ENCODE assay signal across 8 cellular contexts in genomic region chr2:95076705-95077520, GRCh38. TPM values are rescaled to one million over a fixed set of nuclear protein-coding genes. Genes with fewer than 3 reads are reported as not detected.
A peak's percentile ranks its signal among the peaks of the same experiment; 100 is the strongest.
DNase-seq lines count a peak whose midpoint lies in the region; ATAC-seq and TF ChIP-seq lines count a peak whose summit lies in the region.

No MANE protein-coding gene starts in this region.

- no peaks in the 10 kb centered on the region for H3K36me3 Mint-ChIP-seq in neural crest cell (ENCODE audit: low read depth)

- no peak overlapping the region for H3K27ac ChIP-seq in OCI-LY3 (ENCODE audit: low read length)

- ATAC-seq in GM19351 (IDR thresholded peaks at IDR 0.05; ENCODE audit: unreplicated experiment) (peak; percentile 84), HG03571 (IDR thresholded peaks at IDR 0.05; ENCODE audit: unreplicated experiment) (peak; percentile 75)
- ATAC-seq in stimulated activated naive CD8-positive, alpha-beta T cell treated with anti-CD3 and anti-CD28 coated beads, Interleukin-15, amount 100 ng/mL, for 72 hours: peak; percentile 83

- H3K27me3 ChIP-seq in OCI-LY3 (ENCODE audit: low read depth, low read length): peaks cover 14% of the 10 kb centered on the region

- H3K27me3 Mint-ChIP-seq in neural crest cell (ENCODE audit: low read depth): peaks cover 39% of the 10 kb centered on the region
- no peaks in the 10 kb centered on the region for H3K27me3 Mint-ChIP-seq in stimulated activated naive CD8-positive, alpha-beta T cell treated with anti-CD3 and anti-CD28 coated beads, Interleukin-15, amount 100 ng/mL, for 72 hours

- H3K9me3 ChIP-seq in OCI-LY3 (ENCODE audit: insufficient read depth, low read length): no peaks in the 10 kb centered on the region

- peak overlapping the region; percentile 71 for H3K4me2 ChIP-seq in OCI-LY3 (ENCODE audit: low read length)

- DNase-seq in CD1c-positive myeloid dendritic cell (ENCODE audit: extremely low spot score) (peak; percentile 66), fibroblast of pulmonary artery (ENCODE audit: low read depth) (peak; percentile 50), neural crest cell (ENCODE audit: low read depth, low spot score) (peak; percentile 73)
- peak; percentile 82 to 92 for DNase-seq in activated T-helper 1 cell treated with anti-CD3 and anti-CD28 coated beads, Interleukin-2, amount 50 U/mL, for 16 hours (ENCODE audit: low read depth in 1 of 2, low spot score in 1 of 2)
- peak; percentile 92 to 95 for DNase-seq in stimulated activated naive CD8-positive, alpha-beta T cell treated with anti-CD3 and anti-CD28 coated beads, Interleukin-15, amount 100 ng/mL, for 72 hours

- peak; percentile 78 for TF ChIP-seq CTCF in OCI-LY3 (IDR thresholded peaks at IDR 0.05; ENCODE audit: low read depth, low read length)
- peak; percentile 86 for TF ChIP-seq CTCF in fibroblast of pulmonary artery (IDR thresholded peaks at IDR 0.05; ENCODE audit: low read length, missing control alignments)
- TF ChIP-seq CTCF in neural crest cell (conservative IDR thresholded peaks at IDR 0.05): peak; percentile 92

- H3K4me1 Mint-ChIP-seq in neural crest cell: peaks cover 19% of the 10 kb centered on the region
- peaks cover 78% of the 10 kb centered on the region for H3K4me1 Mint-ChIP-seq in stimulated activated naive CD8-positive, alpha-beta T cell treated with anti-CD3 and anti-CD28 coated beads, Interleukin-15, amount 100 ng/mL, for 72 hours

- no peaks in the 10 kb centered on the region for H3K9me3 Mint-ChIP-seq in neural crest cell
- no peaks in the 10 kb centered on the region for H3K9me3 Mint-ChIP-seq in stimulated activated naive CD8-positive, alpha-beta T cell treated with anti-CD3 and anti-CD28 coated beads, Interleukin-15, amount 100 ng/mL, for 72 hours

- H2AFZ ChIP-seq in OCI-LY3 (ENCODE audit: low read depth, low read length): peak overlapping the region; percentile 70; the same call in 1 of the 2 replicates

- H3K9ac ChIP-seq in OCI-LY3 (ENCODE audit: low read length): peak overlapping the region; percentile 33; the same call in 1 of the 2 replicates

- no peaks in the 10 kb centered on the region for H3K36me3 ChIP-seq in OCI-LY3 (replicated peaks; ENCODE audit: low read depth, low read length)

- H3K4me3 Mint-ChIP-seq in neural crest cell: peak overlapping the region; percentile 79
- peak overlapping the region; percentile 84 to 93 for H3K4me3 Mint-ChIP-seq in stimulated activated naive CD8-positive, alpha-beta T cell treated with anti-CD3 and anti-CD28 coated beads, Interleukin-15, amount 100 ng/mL, for 72 hours

- H3K4me1 ChIP-seq in OCI-LY3 (ENCODE audit: low read length): peaks cover 7% of the 10 kb centered on the region; the same call in 1 of the 2 replicates

- H3K27ac Mint-ChIP-seq in neural crest cell (ENCODE audit: unreplicated experiment): no peak overlapping the region
- peak overlapping the region; percentile 73 to 91 for H3K27ac Mint-ChIP-seq in stimulated activated naive CD8-positive, alpha-beta T cell treated with anti-CD3 and anti-CD28 coated beads, Interleukin-15, amount 100 ng/mL, for 72 hours

- no peaks in the 10 kb centered on the region for H3K79me2 ChIP-seq in OCI-LY3 (ENCODE audit: low read length)

- H3K4me3 ChIP-seq in OCI-LY3 (ENCODE audit: low read length): peak overlapping the region; percentile 82
- peak overlapping the region; percentile 48 for H3K4me3 ChIP-seq in fibroblast of pulmonary artery (replicated peaks; ENCODE audit: low read depth, low read length)

- H4K20me1 ChIP-seq in OCI-LY3 (ENCODE audit: insufficient read depth, low read length): no peaks in the 10 kb centered on the region

RNA-seq across cellular contexts. Expression of gene MRPS5, which starts 44.7 kb away (rescaled TPM):
- 58.8 and 60.7 TPM in 2 replicates for total RNA-seq in neural crest cell

RNA-seq across cellular contexts. Expression of gene MAL, which starts 51.4 kb away (rescaled TPM):
- 0.48 and 0.65 TPM in 2 replicates for total RNA-seq in neural crest cell
